In the genomic region with DNA sequence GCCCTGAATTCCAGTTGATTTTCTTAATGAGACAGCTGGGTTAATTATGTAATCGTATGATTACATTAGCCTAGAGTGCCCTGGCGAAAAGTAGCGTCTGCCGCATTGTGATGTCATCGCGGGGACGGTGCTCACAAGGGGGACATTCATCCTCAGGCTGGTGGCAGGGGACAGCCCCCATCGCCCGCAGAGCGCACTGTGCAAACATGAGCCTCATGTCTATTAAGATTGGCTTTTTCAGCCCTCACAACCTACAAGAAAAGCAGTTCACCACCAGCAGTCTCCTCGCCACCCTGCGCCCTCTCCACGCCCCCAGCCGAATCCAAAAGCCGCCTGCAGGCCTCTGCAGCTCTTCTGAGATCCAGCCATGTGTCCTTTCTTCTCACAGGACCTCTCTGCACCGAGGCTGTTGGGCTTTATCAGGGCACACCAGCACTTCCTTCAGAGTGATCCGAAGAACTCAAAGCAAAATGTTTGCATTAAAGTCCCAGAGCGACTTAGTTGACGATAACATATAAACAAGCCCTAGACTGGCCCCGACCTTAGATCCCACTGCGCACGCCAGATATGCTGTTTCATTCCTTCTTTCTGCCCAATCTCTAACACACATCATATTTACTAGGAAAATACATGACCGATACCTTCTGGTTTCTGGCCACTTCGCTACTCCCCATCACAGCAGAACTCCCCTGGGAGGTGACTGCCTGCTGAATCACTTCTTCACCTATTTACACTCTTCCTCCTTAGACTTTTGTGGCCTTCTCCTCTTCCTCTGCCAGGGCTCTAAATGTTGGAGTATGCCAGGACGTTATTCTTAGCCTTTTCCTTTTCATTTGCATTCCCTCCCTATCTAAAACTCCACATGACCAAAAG, we compare ENCODE assay signal across 1 cellular context.
TF ChIP-seq lines count a peak whose summit lies in the region.

No MANE protein-coding gene starts in this region.

TF ChIP-seq in K562, 482 proteins besides CTCF, POLR2A, EP300 and RAD21 (continued from another document and continues in another):
- TF ChIP-seq, protein P1, sequence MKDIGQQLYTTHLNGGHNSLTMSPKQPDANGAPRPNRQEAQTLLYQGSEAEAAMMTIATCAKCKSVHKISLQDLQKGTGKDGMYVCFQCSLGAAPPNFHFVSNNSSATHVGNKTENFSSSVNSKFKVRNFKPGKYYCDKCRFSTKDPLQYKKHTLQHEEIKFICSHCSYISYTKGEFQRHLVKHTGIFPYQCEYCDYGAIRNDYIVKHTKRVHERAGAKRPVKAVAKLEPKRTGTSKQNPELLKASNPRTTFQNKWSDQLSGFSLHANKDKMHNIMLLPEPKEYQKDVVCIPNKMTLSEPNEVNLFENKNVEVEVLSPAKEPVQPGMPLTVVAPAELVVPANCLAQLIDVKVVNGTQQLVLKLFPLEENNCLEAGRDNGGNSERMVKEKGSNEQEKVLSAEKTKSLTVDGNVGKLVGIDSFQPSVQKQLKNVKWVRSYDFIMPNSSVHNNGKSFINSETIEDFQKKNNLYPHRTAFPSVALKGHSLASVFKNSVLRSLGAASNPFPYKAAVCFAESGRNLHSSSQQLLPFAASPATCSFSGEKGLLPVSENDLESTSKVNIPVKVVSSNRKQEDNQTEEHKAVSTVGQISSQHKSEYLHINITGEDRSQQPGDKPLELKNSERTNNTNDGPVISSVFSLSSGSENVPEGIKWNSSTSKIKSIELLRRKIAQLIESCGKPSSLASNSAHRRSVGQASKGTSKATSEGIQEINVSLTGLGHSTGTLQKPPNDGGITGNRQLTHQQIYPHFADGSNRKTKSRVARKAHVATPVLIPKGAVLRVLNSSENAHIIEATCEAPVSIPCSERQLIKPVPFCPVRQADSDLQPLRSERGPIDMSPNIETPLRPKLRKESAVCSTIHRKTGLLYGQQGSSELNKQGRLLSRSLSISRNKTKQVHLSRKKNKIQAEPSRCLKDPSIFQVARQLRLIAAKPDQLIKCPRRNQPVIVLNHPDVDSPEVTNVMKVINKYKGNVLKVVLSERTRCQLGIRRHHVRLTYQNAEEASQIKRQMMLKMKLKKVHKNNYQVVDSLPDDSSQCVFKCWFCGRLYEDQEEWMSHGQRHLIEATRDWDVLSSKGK (CRISPR knock-in tag; IDR thresholded peaks at IDR 0.05) = no peak
- TF ChIP-seq POLR2G (IDR thresholded peaks at IDR 0.05; ENCODE audit: low read depth, low read length) (peak; percentile 58; the same call in 1 of the 2 replicates), HDAC3 (IDR thresholded peaks at IDR 0.05; ENCODE audit: borderline replicate concordance, partially characterized antibody) (peak; percentile 87), SMAD2 (IDR thresholded peaks at IDR 0.05; ENCODE audit: low read depth, low read length) (no peak), FOXA1 (IDR thresholded peaks at IDR 0.05; ENCODE audit: borderline replicate concordance) (no peak), ZNF239 (CRISPR knock-in tag; IDR thresholded peaks at IDR 0.05) (no peak), POLR3A (IDR thresholded peaks at IDR 0.05; ENCODE audit: borderline replicate concordance, extremely low read depth, insufficient read depth, insufficient read length) (no peak), TSC22D4 (tag; IDR thresholded peaks at IDR 0.05) (no peak), MCM3 (IDR thresholded peaks at IDR 0.05) (no peak), SP1 (CRISPR knock-in tag; IDR thresholded peaks at IDR 0.05) (peak; percentile 70; the same call in 1 of the 2 replicates), ZNF696 (CRISPR knock-in tag; conservative IDR thresholded peaks at IDR 0.05) (no peak), ZNF165 (CRISPR knock-in tag; IDR thresholded peaks at IDR 0.05; ENCODE audit: borderline replicate concordance) (no peak), ZNF12 (CRISPR knock-in tag; IDR thresholded peaks at IDR 0.05) (no peak), ZNF212 (CRISPR knock-in tag; IDR thresholded peaks at IDR 0.05) (no peak), BDP1 (IDR thresholded peaks at IDR 0.05; ENCODE audit: insufficient read depth, insufficient read length) (no peak), PHB (CRISPR knock-in tag; IDR thresholded peaks at IDR 0.05) (no peak), PHF20 (IDR thresholded peaks at IDR 0.05; ENCODE audit: partially characterized antibody) (no peak), HNRNPUL1 (IDR thresholded peaks at IDR 0.05; ENCODE audit: low read length) (no peak), BRCA1 (IDR thresholded peaks at IDR 0.05) (no peak), BRCA1 (CRISPR knock-in tag; IDR thresholded peaks at IDR 0.05) (no peak), BHLHE40 (IDR thresholded peaks at IDR 0.05; ENCODE audit: low read length) (0 out of 2 replicates have a peak, but pooled peaks have one; percentile 28), ZFX (CRISPR knock-in tag; IDR thresholded peaks at IDR 0.05) (peak; percentile 63), PPARD (CRISPR knock-in tag; IDR thresholded peaks at IDR 0.05) (no peak), NFIC (IDR thresholded peaks at IDR 0.05) (peak; percentile 86), SMARCA4 (IDR thresholded peaks at IDR 0.05) (peak; percentile 97), ILK (tag; IDR thresholded peaks at IDR 0.05; ENCODE audit: borderline replicate concordance, low read depth) (no peak), MYNN (IDR thresholded peaks at IDR 0.05) (peak; percentile 11; the same call in 1 of the 2 replicates), MYNN (CRISPR knock-in tag; IDR thresholded peaks at IDR 0.05) (no peak), MAFK (IDR thresholded peaks at IDR 0.05; ENCODE audit: low read length) (peak; percentile 67), RHOXF2B (CRISPR knock-in tag; conservative IDR thresholded peaks at IDR 0.05) (no peak), HDGF (IDR thresholded peaks at IDR 0.05) (no peak), ATF1 (CRISPR knock-in tag; IDR thresholded peaks at IDR 0.05) (no peak), ATF1 (tag; IDR thresholded peaks at IDR 0.05) (peak; percentile 9), ZSCAN29 (IDR thresholded peaks at IDR 0.05) (peak; percentile 89), SMAD4 (CRISPR knock-in tag; conservative IDR thresholded peaks at IDR 0.05) (peak; percentile 90), FUS (optimal IDR thresholded peaks at IDR 0.05; ENCODE audit: low read depth, low read length) (no peak), YBX1 (IDR thresholded peaks at IDR 0.05) (no peak), TAF7 (tag; IDR thresholded peaks at IDR 0.05) (no peak), RBM22 (IDR thresholded peaks at IDR 0.05; ENCODE audit: low read depth, low read length, poor library complexity, severe bottlenecking) (no peak), ARHGAP35 (IDR thresholded peaks at IDR 0.05; ENCODE audit: partially characterized antibody) (no peak), MIER1 (IDR thresholded peaks at IDR 0.05; ENCODE audit: low read depth) (0 out of 2 replicates have a peak, but pooled peaks have one; percentile 38), ZNF197 (CRISPR knock-in tag; IDR thresholded peaks at IDR 0.05; ENCODE audit: low read depth) (no peak), TEAD2 (tag; IDR thresholded peaks at IDR 0.05) (no peak), HDAC8 (tag; IDR thresholded peaks at IDR 0.05) (no peak), EZH2 (IDR thresholded peaks at IDR 0.05; ENCODE audit: borderline replicate concordance, low read depth, low read length) (no peak), NFE2L1 (tag; IDR thresholded peaks at IDR 0.05; ENCODE audit: borderline replicate concordance, low read depth) (no peak), PHF8 (IDR thresholded peaks at IDR 0.05; ENCODE audit: borderline replicate concordance, low read length) (peak; percentile 37; the same call in 1 of the 2 replicates), ZNF274 (IDR thresholded peaks at IDR 0.05; ENCODE audit: borderline replicate concordance, low read depth, low read length) (no peak), TGIF2 (CRISPR knock-in tag; IDR thresholded peaks at IDR 0.05) (no peak), BMI1 (IDR thresholded peaks at IDR 0.05; ENCODE audit: low read length) (no peak), ZKSCAN8 (CRISPR knock-in tag; IDR thresholded peaks at IDR 0.05) (no peak), TCF7L2 (IDR thresholded peaks at IDR 0.05; ENCODE audit: low read depth, low read length) (no peak), ZNF551 (CRISPR knock-in tag; IDR thresholded peaks at IDR 0.05) (no peak), GTF2F1 (IDR thresholded peaks at IDR 0.05; ENCODE audit: low read depth, low read length) (no peak), KDM4B (IDR thresholded peaks at IDR 0.05; ENCODE audit: borderline replicate concordance in 2 of 2, low read depth in 1 of 2) (no peak), CBX2 (IDR thresholded peaks at IDR 0.05; ENCODE audit: insufficient read depth, low read length, poor library complexity, severe bottlenecking) (no peak)
- TF ChIP-seq, protein P2, sequence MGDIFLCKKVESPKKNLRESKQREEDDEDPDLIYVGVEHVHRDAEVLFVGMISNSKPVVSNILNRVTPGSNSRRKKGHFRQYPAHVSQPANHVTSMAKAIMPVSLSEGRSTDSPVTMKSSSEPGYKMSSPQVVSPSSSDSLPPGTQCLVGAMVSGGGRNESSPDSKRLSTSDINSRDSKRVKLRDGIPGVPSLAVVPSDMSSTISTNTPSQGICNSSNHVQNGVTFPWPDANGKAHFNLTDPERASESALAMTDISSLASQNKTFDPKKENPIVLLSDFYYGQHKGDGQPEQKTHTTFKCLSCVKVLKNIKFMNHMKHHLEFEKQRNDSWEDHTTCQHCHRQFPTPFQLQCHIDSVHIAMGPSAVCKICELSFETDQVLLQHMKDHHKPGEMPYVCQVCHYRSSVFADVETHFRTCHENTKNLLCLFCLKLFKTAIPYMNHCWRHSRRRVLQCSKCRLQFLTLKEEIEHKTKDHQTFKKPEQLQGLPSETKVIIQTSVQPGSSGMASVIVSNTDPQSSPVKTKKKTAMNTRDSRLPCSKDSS (IDR thresholded peaks at IDR 0.05; ENCODE audit: low read depth, partially characterized antibody) = no peak
- TF ChIP-seq, protein P3, sequence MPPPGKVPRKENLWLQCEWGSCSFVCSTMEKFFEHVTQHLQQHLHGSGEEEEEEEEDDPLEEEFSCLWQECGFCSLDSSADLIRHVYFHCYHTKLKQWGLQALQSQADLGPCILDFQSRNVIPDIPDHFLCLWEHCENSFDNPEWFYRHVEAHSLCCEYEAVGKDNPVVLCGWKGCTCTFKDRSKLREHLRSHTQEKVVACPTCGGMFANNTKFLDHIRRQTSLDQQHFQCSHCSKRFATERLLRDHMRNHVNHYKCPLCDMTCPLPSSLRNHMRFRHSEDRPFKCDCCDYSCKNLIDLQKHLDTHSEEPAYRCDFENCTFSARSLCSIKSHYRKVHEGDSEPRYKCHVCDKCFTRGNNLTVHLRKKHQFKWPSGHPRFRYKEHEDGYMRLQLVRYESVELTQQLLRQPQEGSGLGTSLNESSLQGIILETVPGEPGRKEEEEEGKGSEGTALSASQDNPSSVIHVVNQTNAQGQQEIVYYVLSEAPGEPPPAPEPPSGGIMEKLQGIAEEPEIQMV (tag; conservative IDR thresholded peaks at IDR 0.05; ENCODE audit: low read depth) = no peak
- TF ChIP-seq, protein P4, sequence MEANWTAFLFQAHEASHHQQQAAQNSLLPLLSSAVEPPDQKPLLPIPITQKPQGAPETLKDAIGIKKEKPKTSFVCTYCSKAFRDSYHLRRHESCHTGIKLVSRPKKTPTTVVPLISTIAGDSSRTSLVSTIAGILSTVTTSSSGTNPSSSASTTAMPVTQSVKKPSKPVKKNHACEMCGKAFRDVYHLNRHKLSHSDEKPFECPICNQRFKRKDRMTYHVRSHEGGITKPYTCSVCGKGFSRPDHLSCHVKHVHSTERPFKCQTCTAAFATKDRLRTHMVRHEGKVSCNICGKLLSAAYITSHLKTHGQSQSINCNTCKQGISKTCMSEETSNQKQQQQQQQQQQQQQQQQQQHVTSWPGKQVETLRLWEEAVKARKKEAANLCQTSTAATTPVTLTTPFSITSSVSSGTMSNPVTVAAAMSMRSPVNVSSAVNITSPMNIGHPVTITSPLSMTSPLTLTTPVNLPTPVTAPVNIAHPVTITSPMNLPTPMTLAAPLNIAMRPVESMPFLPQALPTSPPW (CRISPR knock-in tag; IDR thresholded peaks at IDR 0.05) = no peak
- TF ChIP-seq, protein P5, sequence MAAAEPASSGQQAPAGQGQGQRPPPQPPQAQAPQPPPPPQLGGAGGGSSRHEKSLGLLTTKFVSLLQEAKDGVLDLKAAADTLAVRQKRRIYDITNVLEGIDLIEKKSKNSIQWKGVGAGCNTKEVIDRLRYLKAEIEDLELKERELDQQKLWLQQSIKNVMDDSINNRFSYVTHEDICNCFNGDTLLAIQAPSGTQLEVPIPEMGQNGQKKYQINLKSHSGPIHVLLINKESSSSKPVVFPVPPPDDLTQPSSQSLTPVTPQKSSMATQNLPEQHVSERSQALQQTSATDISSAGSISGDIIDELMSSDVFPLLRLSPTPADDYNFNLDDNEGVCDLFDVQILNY (CRISPR knock-in tag; IDR thresholded peaks at IDR 0.05) = no peak
- TF ChIP-seq, protein P6, sequence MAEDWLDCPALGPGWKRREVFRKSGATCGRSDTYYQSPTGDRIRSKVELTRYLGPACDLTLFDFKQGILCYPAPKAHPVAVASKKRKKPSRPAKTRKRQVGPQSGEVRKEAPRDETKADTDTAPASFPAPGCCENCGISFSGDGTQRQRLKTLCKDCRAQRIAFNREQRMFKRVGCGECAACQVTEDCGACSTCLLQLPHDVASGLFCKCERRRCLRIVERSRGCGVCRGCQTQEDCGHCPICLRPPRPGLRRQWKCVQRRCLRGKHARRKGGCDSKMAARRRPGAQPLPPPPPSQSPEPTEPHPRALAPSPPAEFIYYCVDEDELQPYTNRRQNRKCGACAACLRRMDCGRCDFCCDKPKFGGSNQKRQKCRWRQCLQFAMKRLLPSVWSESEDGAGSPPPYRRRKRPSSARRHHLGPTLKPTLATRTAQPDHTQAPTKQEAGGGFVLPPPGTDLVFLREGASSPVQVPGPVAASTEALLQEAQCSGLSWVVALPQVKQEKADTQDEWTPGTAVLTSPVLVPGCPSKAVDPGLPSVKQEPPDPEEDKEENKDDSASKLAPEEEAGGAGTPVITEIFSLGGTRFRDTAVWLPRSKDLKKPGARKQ (CRISPR knock-in tag; IDR thresholded peaks at IDR 0.05) = no peak
- TF ChIP-seq, protein P7, sequence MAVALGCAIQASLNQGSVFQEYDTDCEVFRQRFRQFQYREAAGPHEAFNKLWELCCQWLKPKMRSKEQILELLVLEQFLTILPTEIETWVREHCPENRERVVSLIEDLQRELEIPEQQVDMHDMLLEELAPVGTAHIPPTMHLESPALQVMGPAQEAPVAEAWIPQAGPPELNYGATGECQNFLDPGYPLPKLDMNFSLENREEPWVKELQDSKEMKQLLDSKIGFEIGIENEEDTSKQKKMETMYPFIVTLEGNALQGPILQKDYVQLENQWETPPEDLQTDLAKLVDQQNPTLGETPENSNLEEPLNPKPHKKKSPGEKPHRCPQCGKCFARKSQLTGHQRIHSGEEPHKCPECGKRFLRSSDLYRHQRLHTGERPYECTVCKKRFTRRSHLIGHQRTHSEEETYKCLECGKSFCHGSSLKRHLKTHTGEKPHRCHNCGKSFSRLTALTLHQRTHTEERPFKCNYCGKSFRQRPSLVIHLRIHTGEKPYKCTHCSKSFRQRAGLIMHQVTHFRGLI (CRISPR knock-in tag; IDR thresholded peaks at IDR 0.05) = no peak
- TF ChIP-seq, protein P8, sequence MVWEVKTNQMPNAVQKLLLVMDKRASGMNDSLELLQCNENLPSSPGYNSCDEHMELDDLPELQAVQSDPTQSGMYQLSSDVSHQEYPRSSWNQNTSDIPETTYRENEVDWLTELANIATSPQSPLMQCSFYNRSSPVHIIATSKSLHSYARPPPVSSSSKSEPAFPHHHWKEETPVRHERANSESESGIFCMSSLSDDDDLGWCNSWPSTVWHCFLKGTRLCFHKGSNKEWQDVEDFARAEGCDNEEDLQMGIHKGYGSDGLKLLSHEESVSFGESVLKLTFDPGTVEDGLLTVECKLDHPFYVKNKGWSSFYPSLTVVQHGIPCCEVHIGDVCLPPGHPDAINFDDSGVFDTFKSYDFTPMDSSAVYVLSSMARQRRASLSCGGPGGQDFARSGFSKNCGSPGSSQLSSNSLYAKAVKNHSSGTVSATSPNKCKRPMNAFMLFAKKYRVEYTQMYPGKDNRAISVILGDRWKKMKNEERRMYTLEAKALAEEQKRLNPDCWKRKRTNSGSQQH (CRISPR knock-in tag; IDR thresholded peaks at IDR 0.05) = peak; percentile 76
